ENCODE assay signal across 7 cellular contexts in the genomic region with DNA sequence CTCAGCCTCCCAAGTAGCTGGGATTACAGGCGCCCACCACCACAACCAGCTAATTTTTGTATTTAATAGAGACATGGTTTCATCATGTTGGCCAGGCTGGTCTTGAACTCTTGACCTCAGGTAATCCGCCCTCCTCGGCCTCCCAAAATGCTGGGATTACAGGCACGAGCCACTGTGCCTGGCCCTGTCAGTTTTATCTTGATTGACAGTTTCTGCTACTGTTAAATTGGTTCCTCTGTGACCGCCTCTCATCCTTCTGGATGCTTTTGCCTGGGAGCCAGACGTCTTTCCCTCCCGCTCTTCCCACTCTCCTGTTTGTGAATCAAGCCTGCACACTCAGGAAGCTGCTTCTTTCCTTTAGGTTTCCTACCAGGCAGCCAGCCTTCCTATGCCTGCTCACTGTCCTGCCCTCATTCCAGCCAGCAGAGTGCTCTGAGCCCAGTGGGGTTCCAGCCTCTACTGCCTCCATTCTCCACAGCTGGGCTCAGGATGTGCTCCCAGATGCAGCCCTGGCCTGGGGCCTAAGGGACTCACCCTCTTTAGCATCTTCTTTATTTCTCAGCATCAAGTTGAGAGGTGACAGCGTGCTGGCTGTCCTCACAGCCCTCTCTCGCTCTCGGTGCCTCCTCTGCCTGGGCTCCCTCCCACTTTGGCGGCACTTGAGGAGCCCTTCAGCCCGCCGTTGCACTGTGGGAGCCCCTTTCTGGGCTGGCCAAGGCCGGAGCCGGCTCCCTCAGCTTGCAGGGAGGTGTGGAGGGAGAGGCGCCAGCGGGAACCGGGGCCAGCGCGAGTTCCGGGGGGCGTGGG. TPM values are rescaled to one million over a fixed set of nuclear protein-coding genes. Genes with fewer than 3 reads are reported as not detected.
"Had no signal": no experiment of that assay in that cellular context is flagged by ENCODE, and none has a peak within 500 bp of the region (broad histone marks: within the 10 kb centered on the region; RNA-seq: fewer than 3 reads in every experiment).

No MANE protein-coding gene starts in this region.

RNA-seq across cellular contexts. Expression of a gene that starts 5.0 kb away (rescaled TPM):
- total RNA-seq: fibroblast of villous mesenchyme, gastrocnemius medialis, hepatocyte, kidney epithelial cell, left colon, right cardiac atrium had no signal
- polyA plus RNA-seq: hepatocyte, right cardiac atrium, urinary bladder had no signal
